In genomic region chr3:52670621-52671521, GRCh38 we compare ENCODE assay signal across 8 cellular contexts. TPM values are rescaled to one million over a fixed set of nuclear protein-coding genes. Genes with fewer than 3 reads are reported as not detected.
DNase-seq lines count a peak whose midpoint lies in the region; ATAC-seq and TF ChIP-seq lines count a peak whose summit lies in the region.

No MANE protein-coding gene starts in this region.

- peaks cover 5% of the 10 kb centered on the region for H3K4me1 ChIP-seq in rectal smooth muscle tissue (ENCODE audit: control insufficient read depth, insufficient read depth, low read length)

- in situ Hi-C loops in ACHN (cut with HindIII; ENCODE audit: low pct_ligation_motif_present, low pct_unique_long_range_greater_than_20kb, low sequenced_read_pairs) = no loop called here

- H3K4me3 ChIP-seq in rectal smooth muscle tissue (ENCODE audit: low read length) = no peak overlapping the region

- ATAC-seq in GM19023 (IDR thresholded peaks at IDR 0.05; ENCODE audit: unreplicated experiment) = peak; percentile 78
- ATAC-seq in HG03378 (IDR thresholded peaks at IDR 0.05; ENCODE audit: unreplicated experiment) = peak; percentile 90
- no peak for ATAC-seq in HG03097 (IDR thresholded peaks at IDR 0.05; ENCODE audit: low FRiP score, unreplicated experiment)

- DNase-seq in ACHN (peak; percentile 98), T-helper 22 cell (ENCODE audit: low read depth) (peak; percentile 20), erythroblast (lab: John Stamatoyannopoulos, UW) (peak; percentile 29 to 30), mesenteric fat pad (ENCODE audit: low spot score) (no peak)

- no peak overlapping the region for H3K9ac ChIP-seq in rectal smooth muscle tissue (ENCODE audit: low read length)

- no peak for TF ChIP-seq POLR2A in erythroblast (IDR thresholded peaks at IDR 0.05; ENCODE audit: low read length)

- H3K27me3 ChIP-seq in rectal smooth muscle tissue (ENCODE audit: control insufficient read depth, insufficient read depth, low read length) = no peaks in the 10 kb centered on the region

- H3K36me3 ChIP-seq in rectal smooth muscle tissue (ENCODE audit: control insufficient read depth, insufficient read depth, low read length) = peaks cover 11% of the 10 kb centered on the region

- H3K27ac ChIP-seq in rectal smooth muscle tissue (ENCODE audit: low read depth, low read length) = peak overlapping the region; percentile 51

RNA-seq across cellular contexts. Expression of gene PBRM1, which starts 14.8 kb away (rescaled TPM):
- total RNA-seq in mesenteric fat pad = 94.0 TPM

RNA-seq across cellular contexts. Expression of gene GNL3, which starts 15.0 kb away (rescaled TPM):
- total RNA-seq in mesenteric fat pad = 113 TPM

RNA-seq across cellular contexts. Expression of gene GLT8D1, which starts 34.7 kb away (rescaled TPM):
- 33.2 TPM for total RNA-seq in mesenteric fat pad

RNA-seq across cellular contexts. Expression of gene SPCS1, which starts 35.0 kb away (rescaled TPM):
- 65.7 TPM for total RNA-seq in mesenteric fat pad
